9 cellular contexts compared by ENCODE assay signal in the genomic region with DNA sequence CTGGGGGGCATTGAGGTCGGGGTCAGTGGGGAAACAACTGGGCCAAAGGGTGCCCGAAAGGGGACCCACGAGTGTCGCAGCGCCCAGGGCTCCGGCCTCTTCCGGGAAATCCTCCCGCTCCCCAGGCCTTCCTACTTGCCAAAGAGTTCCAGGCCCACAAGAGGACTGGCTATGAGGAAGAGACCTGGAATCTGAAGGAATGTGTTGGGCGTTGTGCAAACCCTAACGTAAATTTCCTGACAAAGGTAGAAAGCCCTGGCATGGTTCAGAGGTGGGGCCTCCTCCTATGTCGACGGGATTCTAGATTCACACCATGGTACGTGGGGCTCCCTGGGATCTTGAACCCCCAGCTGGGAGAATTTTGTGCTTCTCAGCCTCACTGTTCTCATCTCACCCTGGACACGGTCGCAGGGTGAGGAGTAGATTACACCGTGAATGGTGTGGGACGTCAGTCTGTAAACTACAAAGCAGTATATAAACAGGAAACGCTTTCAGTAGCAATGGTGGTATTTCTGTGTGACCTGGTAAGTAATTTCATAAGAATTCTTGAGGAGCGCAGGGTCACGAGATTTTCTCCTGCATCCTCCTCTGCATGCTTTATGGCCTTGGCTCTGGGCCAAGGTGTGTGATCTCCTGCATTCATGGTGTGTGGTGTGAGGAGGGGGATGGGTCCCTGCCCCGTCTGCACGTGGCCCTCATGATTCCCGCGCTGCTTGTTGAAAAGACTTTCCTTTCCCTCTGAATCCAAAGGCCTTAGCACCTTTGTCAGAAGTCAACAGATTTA. TPM values are rescaled to one million over a fixed set of nuclear protein-coding genes. Genes with fewer than 3 reads are reported as not detected.
DNase-seq lines count a peak whose midpoint lies in the region; ATAC-seq, FAIRE-seq and TF ChIP-seq lines count a peak whose summit lies in the region.
"Had no signal": no experiment of that assay in that cellular context is flagged by ENCODE, and none has a peak within 500 bp of the region (broad histone marks: within the 10 kb centered on the region; RNA-seq: fewer than 3 reads in every experiment).

No MANE protein-coding gene starts in this region.

- H3K27ac ChIP-seq in K562 (ENCODE audit: extremely low read depth, low read depth, low read length) = no peak overlapping the region

- no peaks in the 10 kb centered on the region for H3K9me1 ChIP-seq in K562 (ENCODE audit: control insufficient read depth, insufficient read depth, low read length)

- H3K9me3 Mint-ChIP-seq in activated T-cell treated with anti-CD3 and anti-CD28 coated beads, Interleukin-2, amount 50 U/mL, for 4 hours = no peaks in the 10 kb centered on the region

- H3K4me1 Mint-ChIP-seq in activated T-cell treated with anti-CD3 and anti-CD28 coated beads, Interleukin-2, amount 50 U/mL, for 4 hours (ENCODE audit: low read depth) = peaks cover 31% of the 10 kb centered on the region

- H3K4me3 ChIP-seq in K562 (no peak overlapping the region), iPS-15b (ENCODE audit: low read depth, low read length) (peak overlapping the region; percentile 30), skeletal muscle satellite cell (ENCODE audit: low read length) (peak overlapping the region; percentile 72)

- H3K9ac ChIP-seq in K562 (ENCODE audit: insufficient read depth in 1 of 2, low read depth in 2 of 2, low read length in 2 of 2) = no peak overlapping the region
- H3K9ac ChIP-seq in iPS-15b (ENCODE audit: low read depth, low read length) = no peak overlapping the region
- H3K9ac ChIP-seq in skeletal muscle satellite cell (ENCODE audit: low read depth, low read length) = peak overlapping the region; percentile 87

- peak; percentile 3 for ATAC-seq in activated T-cell treated with anti-CD3 and anti-CD28 coated beads, Interleukin-2, amount 50 U/mL, for 4 hours
- ATAC-seq in K562 = no peak

- in situ Hi-C loops in K562 (cut with MboI) = no loop called here

- peak overlapping the region; percentile 74 for H3K4me3 Mint-ChIP-seq in activated T-cell treated with anti-CD3 and anti-CD28 coated beads, Interleukin-2, amount 50 U/mL, for 4 hours

- no peak overlapping the region for H2AFZ ChIP-seq in K562 (ENCODE audit: low read depth, low read length)

- H3K9me3 ChIP-seq in K562 (replicated peaks; ENCODE audit: control insufficient read depth, insufficient read depth, low read depth, low read length) (no peaks in the 10 kb centered on the region), iPS-15b (ENCODE audit: control insufficient read depth, insufficient read depth, low read length) (no peaks in the 10 kb centered on the region), skeletal muscle satellite cell (replicated peaks; ENCODE audit: low read length) (no peaks in the 10 kb centered on the region)

- H3K36me3 Mint-ChIP-seq in activated T-cell treated with anti-CD3 and anti-CD28 coated beads, Interleukin-2, amount 50 U/mL, for 4 hours (ENCODE audit: insufficient read depth) = peaks cover 2% of the 10 kb centered on the region

- no peaks in the 10 kb centered on the region for H4K20me1 ChIP-seq in K562 (replicated peaks; ENCODE audit: control insufficient read depth, insufficient read depth, low read length)

- no peaks in the 10 kb centered on the region for H3K79me2 ChIP-seq in K562 (ENCODE audit: control insufficient read depth, insufficient read depth, low read length)

- TF ChIP-seq CTCF in K562 (IDR thresholded peaks at IDR 0.05 in 2 of 3, conservative IDR thresholded peaks at IDR 0.05 in 1 of 3; ENCODE audit: insufficient read depth in 2 of 3, low read depth in 1 of 3, low read length in 3 of 3) = no peak

- intact Hi-C loops in K562 (cut with micrococcal nuclease) = no loop called here

- no TSS peak for BruUV-seq in K562 (replicated peaks; lab: Mats Ljungman, UMichigan)

- 72% methylated on average over 9 of the region's 24 CpGs for WGBS in K562 (ENCODE audit: insufficient coverage, low coverage, missing lambda C conversion rate)

- no peak for TF ChIP-seq POLR2A in K562 (conservative IDR thresholded peaks at IDR 0.05)

- peaks cover 8% of the 10 kb centered on the region; the same call in 1 of the 3 replicates for H3K36me3 ChIP-seq in K562 (ENCODE audit: control insufficient read depth, insufficient read depth, low read length)
- peaks cover 2% of the 10 kb centered on the region for H3K36me3 ChIP-seq in iPS-15b (ENCODE audit: control insufficient read depth, insufficient read depth, low read length)
- H3K36me3 ChIP-seq in skeletal muscle satellite cell (ENCODE audit: insufficient read depth, low read length) = peaks cover 10% of the 10 kb centered on the region

- CTCF ChIA-PET in K562 (lab: Yijun Ruan, JAX; ENCODE audit: low intra/inter-chr PET ratio) = no interaction called here

- H3K27me3 Mint-ChIP-seq in activated T-cell treated with anti-CD3 and anti-CD28 coated beads, Interleukin-2, amount 50 U/mL, for 4 hours (ENCODE audit: low read depth) = peaks cover 4% of the 10 kb centered on the region

- no peak for DNase-seq in activated T-cell treated with anti-CD3 and anti-CD28 coated beads, Interleukin-2, amount 50 U/mL, for 4 hours
- DNase-seq in activated T-cell treated with anti-CD3 and anti-CD28 coated beads for 4 hours (no peak), NCI-H2227 treated with DMSO at 0.1 percent for 48 hours (lab: John Stamatoyannopoulos, UW) (peak; percentile 28), K562 (ENCODE audit: extremely low read depth in 1 of 4, low spot score in 3 of 4) (peak in 1 of 4 experiments; percentile 54), NCI-H2081 treated with DMSO at 0.1 percent for 48 hours (lab: John Stamatoyannopoulos, UW) (no peak), NK-92 (lab: John Stamatoyannopoulos, UW; ENCODE audit: unreplicated experiment) (no peak)

- TF ChIP-seq RAD21 in K562 (CRISPR knock-in tag; conservative IDR thresholded peaks at IDR 0.05 in 1 of 2, IDR thresholded peaks at IDR 0.05 in 1 of 2) = no peak

- POLR2A ChIA-PET in K562 (lab: Yijun Ruan, JAX) = no interaction called here

- H3K27me3 ChIP-seq in K562 (ENCODE audit: control insufficient read depth in 2 of 2, insufficient read depth in 2 of 2, low read length in 2 of 2) = no peaks in the 10 kb centered on the region
- H3K27me3 ChIP-seq in iPS-15b (ENCODE audit: control insufficient read depth, insufficient read depth, low read length) = peaks cover 44% of the 10 kb centered on the region
- H3K27me3 ChIP-seq in skeletal muscle satellite cell (ENCODE audit: control insufficient read depth, insufficient read depth, low read length) = no peaks in the 10 kb centered on the region

- TF ChIP-seq EP300 in K562 (IDR thresholded peaks at IDR 0.05; ENCODE audit: low read length) = no peak

- FAIRE-seq in K562 (lab: Jason Lieb, UNC) = no peak

- peaks cover 9 to 29% of the 10 kb centered on the region in 2 experiments; a peak in 4 of 5 replicates for H3K4me1 ChIP-seq in K562 (replicated peaks in 1 of 2; ENCODE audit: control insufficient read depth in 2 of 2, insufficient read depth in 2 of 2, low read length in 2 of 2)
- H3K4me1 ChIP-seq in iPS-15b (ENCODE audit: control insufficient read depth, insufficient read depth, low read length) = peaks cover 10% of the 10 kb centered on the region
- H3K4me1 ChIP-seq in skeletal muscle satellite cell (ENCODE audit: control insufficient read depth, insufficient read depth, low read length) = peaks cover 33% of the 10 kb centered on the region

- H3K4me2 ChIP-seq in K562 (ENCODE audit: insufficient read depth, low read length) = no peak overlapping the region
- peak overlapping the region; percentile 92 for H3K4me2 ChIP-seq in skeletal muscle satellite cell (ENCODE audit: low read length)

RNA-seq across cellular contexts. Expression of a gene that starts 0.9 kb away (rescaled TPM):
- 1 to 10 TPM; 1.5 to 4.8 (median 2.2) TPM for total RNA-seq in activated T-cell treated with anti-CD3 and anti-CD28 coated beads, Interleukin-2, amount 50 U/mL, for 4 hours
- total RNA-seq in K562 (2011; cell fraction: chromatin; rRNA removed; ENCODE audit: low replicate concordance) = not detected in 2 replicates
- total RNA-seq in K562 (2011; cell fraction: nucleolus; rRNA removed) = not detected in 2 replicates
- not detected in 2 replicates for total RNA-seq in K562 (2011; cell fraction: nucleoplasm; rRNA removed)
- not detected in 2 replicates for total RNA-seq in K562 (2014; rRNA removed)
- total RNA-seq in K562 (2014; rRNA removed; fragmentation: Illumina TruSeq; extraction: Trizol) = not detected in 2 replicates
- not detected in 2 replicates for total RNA-seq in K562 (2015; rRNA removed; fragmentation: Illumina TruSeq; extraction: Trizol)
- not detected in 2 replicates for total RNA-seq in K562 (2021)
- polyA plus RNA-seq in K562 (2011; rRNA removed) = not detected in 2 replicates
- polyA plus RNA-seq in K562 (2011; cell fraction: cytosol; rRNA removed) = not detected in 2 replicates
- polyA plus RNA-seq in K562 (2011; cell fraction: nucleus; rRNA removed) = not detected in 2 replicates
- 0.91 and 1.2 TPM in 2 replicates for polyA plus RNA-seq in K562 (2012)
- not detected in 2 replicates for polyA plus RNA-seq in K562 (2014; fragmentation: Illumina TruSeq; extraction: Trizol)
- under 1 TPM; 0.24 to 0.36 TPM for polyA plus RNA-seq in K562 (2014; fragmentation: Nextera tagmentation; extraction: Ambion mirVana)
- polyA plus RNA-seq in K562 (2014; rRNA removed) = not detected in 2 replicates
- polyA minus RNA-seq in K562 (2011; rRNA and poly(A)+ RNA removed) = not detected in 2 replicates
- polyA minus RNA-seq in K562 (2011; cell fraction: cytosol; rRNA and poly(A)+ RNA removed) = not detected in 2 replicates
- not detected in 2 replicates for polyA minus RNA-seq in K562 (2011; cell fraction: nucleus; rRNA and poly(A)+ RNA removed)
- total RNA-seq in skeletal muscle satellite cell (2012; rRNA removed) = 3.5 and 3.8 TPM in 2 replicates
- total RNA-seq: myocyte had no signal

RNA-seq across cellular contexts. Expression of a gene that starts 13.9 kb away (rescaled TPM):
- 10 to 100 TPM; 33.7 to 38.7 (median 34.8) TPM for total RNA-seq in activated T-cell treated with anti-CD3 and anti-CD28 coated beads, Interleukin-2, amount 50 U/mL, for 4 hours
- 7.5 and 14.8 TPM in 2 replicates for total RNA-seq in K562 (2011; cell fraction: chromatin; rRNA removed; ENCODE audit: low replicate concordance)
- total RNA-seq in K562 (2011; cell fraction: nucleolus; rRNA removed) = 18.7 and 18.8 TPM in 2 replicates
- total RNA-seq in K562 (2011; cell fraction: nucleoplasm; rRNA removed) = 9.4 and 11.6 TPM in 2 replicates
- total RNA-seq in K562 (2014; rRNA removed) (12.9 and 17.2 TPM in 2 replicates), K562 (2014; rRNA removed; fragmentation: Illumina TruSeq; extraction: Trizol) (1.1 and 1.9 TPM in 2 replicates), K562 (2015; rRNA removed; fragmentation: Illumina TruSeq; extraction: Trizol) (6.1 and 6.5 TPM in 2 replicates), K562 (2021) (17.2 and 17.5 TPM in 2 replicates)
- polyA plus RNA-seq in K562 (2011; rRNA removed) (5.3 and 5.6 TPM in 2 replicates), K562 (2014; fragmentation: Illumina TruSeq; extraction: Trizol) (3.3 and 8.6 TPM in 2 replicates), K562 (2014; fragmentation: Nextera tagmentation; extraction: Ambion mirVana) (under 1 TPM; 0.25 to 0.38 TPM), K562 (2014; rRNA removed) (12.7 and 17.7 TPM in 2 replicates)
- 8.8 and 27.2 TPM in 2 replicates for polyA plus RNA-seq in K562 (2011; cell fraction: cytosol; rRNA removed)
- polyA plus RNA-seq in K562 (2011; cell fraction: nucleus; rRNA removed) = 7.4 and 16.2 TPM in 2 replicates
- polyA plus RNA-seq in K562 (2012) = 9.1 and 10.4 TPM in 2 replicates
- 1.6 and 3.7 TPM in 2 replicates for polyA minus RNA-seq in K562 (2011; rRNA and poly(A)+ RNA removed)
- 5.3 and 6.8 TPM in 2 replicates for polyA minus RNA-seq in K562 (2011; cell fraction: cytosol; rRNA and poly(A)+ RNA removed)
- 3.9 and 4.6 TPM in 2 replicates for polyA minus RNA-seq in K562 (2011; cell fraction: nucleus; rRNA and poly(A)+ RNA removed)
- total RNA-seq in skeletal muscle satellite cell (2012; rRNA removed) = 30.4 and 32.7 TPM in 2 replicates

RNA-seq across cellular contexts. Expression of a gene that starts 23.1 kb away (rescaled TPM):
- total RNA-seq in activated T-cell treated with anti-CD3 and anti-CD28 coated beads, Interleukin-2, amount 50 U/mL, for 4 hours = 100 to 1,000 TPM; 211 to 261 (median 247) TPM
- 25.7 and 39.5 TPM in 2 replicates for total RNA-seq in K562 (2011; cell fraction: chromatin; rRNA removed; ENCODE audit: low replicate concordance)
- total RNA-seq in K562 (2011; cell fraction: nucleolus; rRNA removed) = 17.0 and 20.5 TPM in 2 replicates
- 29.1 and 53.2 TPM in 2 replicates for total RNA-seq in K562 (2011; cell fraction: nucleoplasm; rRNA removed)
- total RNA-seq in K562 (2014; rRNA removed) (68.7 and 78.9 TPM in 2 replicates), K562 (2014; rRNA removed; fragmentation: Illumina TruSeq; extraction: Trizol) (85.5 and 87.5 TPM in 2 replicates), K562 (2015; rRNA removed; fragmentation: Illumina TruSeq; extraction: Trizol) (86.1 and 98.0 TPM in 2 replicates), K562 (2021) (132 and 139 TPM in 2 replicates)
- polyA plus RNA-seq in K562 (2011; rRNA removed) (105 and 124 TPM in 2 replicates), K562 (2014; fragmentation: Illumina TruSeq; extraction: Trizol) (46.5 and 49.6 TPM in 2 replicates), K562 (2014; fragmentation: Nextera tagmentation; extraction: Ambion mirVana) (10 to 100 TPM; 27.0 to 51.2 TPM), K562 (2014; rRNA removed) (92.3 and 98.7 TPM in 2 replicates)
- polyA plus RNA-seq in K562 (2011; cell fraction: cytosol; rRNA removed) = 110 and 120 TPM in 2 replicates
- polyA plus RNA-seq in K562 (2011; cell fraction: nucleus; rRNA removed) = 47.8 and 53.9 TPM in 2 replicates
- polyA plus RNA-seq in K562 (2012) = 78.8 and 97.0 TPM in 2 replicates
- polyA minus RNA-seq in K562 (2011; rRNA and poly(A)+ RNA removed) = 41.9 and 67.5 TPM in 2 replicates
- 50.7 and 54.0 TPM in 2 replicates for polyA minus RNA-seq in K562 (2011; cell fraction: cytosol; rRNA and poly(A)+ RNA removed)
- polyA minus RNA-seq in K562 (2011; cell fraction: nucleus; rRNA and poly(A)+ RNA removed) = 5.0 and 14.0 TPM in 2 replicates
- total RNA-seq in skeletal muscle satellite cell (2012; rRNA removed) = 73.6 and 76.3 TPM in 2 replicates
